Comparison of ENCODE assay signal across 10 cellular contexts in the genomic region with DNA sequence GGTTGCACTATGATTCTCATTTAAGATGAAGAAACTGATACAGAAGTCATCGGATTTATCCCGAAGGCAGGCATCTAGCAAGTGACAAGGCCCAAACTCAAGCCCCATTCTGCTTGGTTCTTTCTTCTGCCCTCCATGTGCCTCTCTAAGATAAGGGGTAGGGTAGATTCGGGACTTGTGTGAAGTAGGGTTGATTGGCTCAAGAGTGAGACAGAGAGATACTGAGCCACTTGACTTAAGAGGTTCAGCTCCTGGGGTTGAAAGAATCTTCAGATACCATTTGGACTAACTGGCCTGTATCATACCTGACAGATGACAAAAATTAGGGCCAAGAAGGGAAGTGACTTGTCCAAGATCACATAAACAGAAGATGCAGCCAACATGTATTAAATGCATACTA. TPM values are rescaled to one million over a fixed set of nuclear protein-coding genes. Genes with fewer than 3 reads are reported as not detected.
DNase-seq lines count a peak whose midpoint lies in the region; ATAC-seq and TF ChIP-seq lines count a peak whose summit lies in the region.
"Had no signal": no experiment of that assay in that cellular context is flagged by ENCODE, and none has a peak within 500 bp of the region (broad histone marks: within the 10 kb centered on the region; RNA-seq: fewer than 3 reads in every experiment).

No MANE protein-coding gene starts in this region.

- no peaks in the 10 kb centered on the region for H3K9me3 ChIP-seq in HUES64 (ENCODE audit: insufficient read depth, low read depth, low read length)
- H3K9me3 ChIP-seq in mammary epithelial cell (replicated peaks; ENCODE audit: insufficient read depth, low read length): no peaks in the 10 kb centered on the region
- H3K9me3 ChIP-seq in mucosa of stomach (ENCODE audit: control insufficient read depth, low read length): no peaks in the 10 kb centered on the region
- H3K9me3 ChIP-seq: mucosa of descending colon had no signal

- no peak overlapping the region for H2AFZ ChIP-seq in ACC112 (ENCODE audit: low read length, unreplicated experiment)
- peak overlapping the region; percentile 87 for H2AFZ ChIP-seq in mammary epithelial cell (ENCODE audit: low read depth, low read length)

- H3K27ac ChIP-seq in ACC112 (ENCODE audit: low read depth, low read length) (no peak overlapping the region), HUES64 (ENCODE audit: low read depth, low read length) (no peak overlapping the region), mammary epithelial cell (ENCODE audit: insufficient read depth, low read depth, low read length) (peak overlapping the region; percentile 75)

- no peaks in the 10 kb centered on the region for H4K20me1 ChIP-seq in mammary epithelial cell (ENCODE audit: insufficient read depth, low read length)

- dilution Hi-C loops in mammary epithelial cell (cut with HindIII; ENCODE audit: low sequenced_read_pairs): no loop called here

- H3K9ac ChIP-seq in HUES64 (ENCODE audit: low read depth, low read length) (peak overlapping the region; percentile 90), mammary epithelial cell (ENCODE audit: insufficient read depth, low read length) (peak overlapping the region; percentile 90), mucosa of stomach (ENCODE audit: low read length) (peak overlapping the region; percentile 88)

- no peaks in the 10 kb centered on the region for H3K27me3 ChIP-seq in ACC112 (ENCODE audit: insufficient read depth, low read length)
- H3K27me3 ChIP-seq in HUES64 (ENCODE audit: insufficient read depth, low read length): no peaks in the 10 kb centered on the region
- H3K27me3 ChIP-seq in mammary epithelial cell (ENCODE audit: insufficient read depth, low read length): no peaks in the 10 kb centered on the region
- no peaks in the 10 kb centered on the region for H3K27me3 ChIP-seq in mucosa of stomach (ENCODE audit: control insufficient read depth, insufficient read depth, low read length)

- H3K36me3 ChIP-seq in ACC112 (ENCODE audit: insufficient read depth, low read length): peaks cover 8% of the 10 kb centered on the region
- H3K36me3 ChIP-seq in HUES64 (ENCODE audit: insufficient read depth, low read length): peaks cover 17% of the 10 kb centered on the region
- H3K36me3 ChIP-seq in mammary epithelial cell (ENCODE audit: insufficient read depth, low read length): peaks cover 2% of the 10 kb centered on the region
- H3K36me3 ChIP-seq in mucosa of stomach (ENCODE audit: control insufficient read depth, insufficient read depth, low read length): no peaks in the 10 kb centered on the region

- ATAC-seq in GM21381 (IDR thresholded peaks at IDR 0.05; ENCODE audit: unreplicated experiment) (no peak), left lobe of liver (no peak)

- peak overlapping the region; percentile 95 for H3K4me3 ChIP-seq in ACC112 (ENCODE audit: low read depth, low read length)
- H3K4me3 ChIP-seq in HUES64 (ENCODE audit: low read length): peak overlapping the region; percentile 87
- H3K4me3 ChIP-seq in mammary epithelial cell (replicated peaks in 1 of 3; ENCODE audit: insufficient read depth in 1 of 3, low read depth in 2 of 3, low read length in 3 of 3): peak overlapping the region; percentile 77 to 89 (median 77)
- H3K4me3 ChIP-seq in mucosa of stomach (ENCODE audit: low read length): peak overlapping the region; percentile 80

- TF ChIP-seq CTCF in mammary epithelial cell (conservative IDR thresholded peaks at IDR 0.05 in 1 of 2, IDR thresholded peaks at IDR 0.05 in 1 of 2; ENCODE audit: extremely low read depth in 1 of 2, insufficient read depth in 1 of 2, low read depth in 1 of 2, low read length in 2 of 2): no peak

- CTCF ChIA-PET in mammary epithelial cell (lab: Charles Lee; ENCODE audit: low non-redundant PET): no interaction called here

- no peak for DNase-seq in mammary epithelial cell
- DNase-seq in DMS79 (lab: John Stamatoyannopoulos, UW): no peak
- DNase-seq in NCI-H345 treated with DMSO at 0.1 percent for 48 hours (lab: John Stamatoyannopoulos, UW; ENCODE audit: unreplicated experiment): no peak
- no peak for DNase-seq in left lobe of liver (ENCODE audit: low spot score)
- DNase-seq: mucosa of descending colon, NCI-H524 had no signal

- intact Hi-C loops in mammary epithelial cell (cut with micrococcal nuclease): no loop called here

- no TSS peak for BruUV-seq in mammary epithelial cell (replicated peaks; lab: Mats Ljungman, UMichigan)

- H3K79me2 ChIP-seq in ACC112 (ENCODE audit: control insufficient read depth, insufficient read depth, low read length, unreplicated experiment): peaks cover 20% of the 10 kb centered on the region
- H3K79me2 ChIP-seq in mammary epithelial cell (ENCODE audit: insufficient read depth, low read length): peaks cover 22% of the 10 kb centered on the region

- in situ Hi-C loops in mammary epithelial cell (cut with MboI; ENCODE audit: low sequenced_read_pairs in 2 of 2): no loop called here

- WGBS in HUES64: 93% methylated on average over 3 of the region's 3 CpGs
- 67% methylated on average over 3 of the region's 3 CpGs for WGBS in mammary epithelial cell (ENCODE audit: low coverage, missing lambda C conversion rate)

- peaks cover 15% of the 10 kb centered on the region for H3K4me1 ChIP-seq in ACC112 (ENCODE audit: control insufficient read depth, insufficient read depth, low read length, unreplicated experiment)
- peaks cover 5% of the 10 kb centered on the region; the same call in 1 of the 2 replicates for H3K4me1 ChIP-seq in HUES64 (ENCODE audit: insufficient read depth, low read length)
- H3K4me1 ChIP-seq in mammary epithelial cell (ENCODE audit: insufficient read depth, low read length): peaks cover 30% of the 10 kb centered on the region
- peaks cover 17% of the 10 kb centered on the region for H3K4me1 ChIP-seq in mucosa of stomach (ENCODE audit: control insufficient read depth, insufficient read depth, low read length)

- H3K4me2 ChIP-seq in mammary epithelial cell (ENCODE audit: insufficient read depth, low read depth, low read length): peak overlapping the region; percentile 85

RNA-seq across cellular contexts. Expression of a gene that starts 0.9 kb away (rescaled TPM):
- polyA plus RNA-seq in HUES64 (2013, experiment 1 of 2): 22.1 TPM
- 19.7 TPM for polyA plus RNA-seq in HUES64 (2013, experiment 2 of 2)
- total RNA-seq in mammary epithelial cell (10 to 100 TPM; 15.2 to 29.3 TPM), left lobe of liver (11.8 TPM)
- 23.4 TPM for polyA plus RNA-seq in mammary epithelial cell
- polyA minus RNA-seq in mammary epithelial cell: 52.3 TPM

RNA-seq across cellular contexts. Expression of a gene that starts 31.7 kb away (rescaled TPM):
- 10.6 TPM for polyA plus RNA-seq in HUES64 (2013, experiment 1 of 2)
- 12.0 TPM for polyA plus RNA-seq in HUES64 (2013, experiment 2 of 2)
- total RNA-seq in mammary epithelial cell (10 to 100 TPM in 1 of 2 donors, 1 to 10 TPM in 1; 6.2 to 37.2 TPM), left lobe of liver (4.6 TPM)
- polyA plus RNA-seq in mammary epithelial cell: 60.1 TPM
- 39.5 TPM for polyA minus RNA-seq in mammary epithelial cell
